Comparison of ENCODE assay signal across 1 cellular context in genomic region chr5:151670074-151670686, GRCh38.
TF ChIP-seq lines count a peak whose summit lies in the region.

No MANE protein-coding gene starts in this region.

TF ChIP-seq in SK-N-SH, 30 proteins besides CTCF, POLR2A, EP300 and RAD21 (continued from another document):
- TF ChIP-seq SIN3A (IDR thresholded peaks at IDR 0.05; ENCODE audit: borderline replicate concordance, low read depth, low read length) (no peak), MXI1 (IDR thresholded peaks at IDR 0.05; ENCODE audit: low read depth, low read length) (no peak), MAX (IDR thresholded peaks at IDR 0.05; ENCODE audit: low read depth) (no peak), IRF3 (IDR thresholded peaks at IDR 0.05; ENCODE audit: low read depth, low read length) (no peak), FOXJ3 (CRISPR knock-in tag; IDR thresholded peaks at IDR 0.05) (no peak), ELF1 (IDR thresholded peaks at IDR 0.05) (no peak), RCOR1 (IDR thresholded peaks at IDR 0.05; ENCODE audit: low read length) (peak; percentile 86)
